ENCODE assay signal across 17 cellular contexts in genomic region chr5:179414459-179415215, GRCh38.
A peak's percentile ranks its signal among the peaks of the same experiment; 100 is the strongest.
DNase-seq lines count a peak whose midpoint lies in the region; ATAC-seq and TF ChIP-seq lines count a peak whose summit lies in the region.
"Had no signal": no experiment of that assay in that cellular context is flagged by ENCODE, and none has a peak within 500 bp of the region (broad histone marks: within the 10 kb centered on the region; RNA-seq: fewer than 3 reads in every experiment).

No MANE protein-coding gene starts in this region.

- H3K4me1 ChIP-seq in right atrium auricular region (no peaks in the 10 kb centered on the region), colonic mucosa (no peaks in the 10 kb centered on the region)
- H3K4me1 ChIP-seq: BE2C had no signal

- H3K27me3 ChIP-seq in right atrium auricular region: no peaks in the 10 kb centered on the region
- no peaks in the 10 kb centered on the region for H3K27me3 ChIP-seq in colonic mucosa

- no peak for TF ChIP-seq CTCF in right atrium auricular region (IDR thresholded peaks at IDR 0.05)
- TF ChIP-seq CTCF in colonic mucosa (IDR thresholded peaks at IDR 0.05): no peak
- TF ChIP-seq CTCF in osteocyte (IDR thresholded peaks at IDR 0.05): no peak

- H3K4me3 Mint-ChIP-seq in osteocyte (ENCODE audit: unreplicated experiment): no peak overlapping the region
- H3K4me3 Mint-ChIP-seq: CD8-positive, alpha-beta T cell had no signal

- H3K9ac ChIP-seq in colonic mucosa (ENCODE audit: low read depth in 2 of 2, low read length in 2 of 2): no peak overlapping the region

- intact Hi-C loops in Right ventricle myocardium superior (cut with DNase I): no loop called here
- intact Hi-C loops in colonic mucosa (cut with DNase I): no loop called here

- H3K27me3 Mint-ChIP-seq in osteocyte (ENCODE audit: unreplicated experiment): no peaks in the 10 kb centered on the region

- H3K36me3 ChIP-seq in right atrium auricular region (no peaks in the 10 kb centered on the region), colonic mucosa (no peaks in the 10 kb centered on the region)
- H3K36me3 ChIP-seq: BE2C had no signal

- H3K27ac Mint-ChIP-seq in osteocyte (ENCODE audit: unreplicated experiment): no peak overlapping the region
- H3K27ac Mint-ChIP-seq: CD8-positive, alpha-beta T cell had no signal

- H3K27ac ChIP-seq in right atrium auricular region (no peak overlapping the region), colonic mucosa (no peak overlapping the region)
- H3K27ac ChIP-seq: HL-60 had no signal

- H3K4me3 ChIP-seq in right atrium auricular region (no peak overlapping the region), colonic mucosa (no peak overlapping the region)

- DNase-seq in right atrium auricular region (ENCODE audit: low spot score) (peak; percentile 42), Right ventricle myocardium superior (no peak), colonic mucosa (peak; percentile 12), left lobe of liver (ENCODE audit: low spot score) (peak; percentile 39), osteocyte (ENCODE audit: extremely low spot score, unreplicated experiment) (peak; percentile 73), NCI-H2227 treated with DMSO at 0.1 percent for 48 hours (lab: John Stamatoyannopoulos, UW) (no peak), NCI-H2081 treated with DMSO at 0.1 percent for 48 hours (lab: John Stamatoyannopoulos, UW) (no peak)
- DNase-seq: BE2C; DMS79; NCI-H1105 treated with DMSO at 0.1 percent for 48 hours; NCI-H187; NCI-H69; NK-92 treated with Interleukin-12 subunit alpha and Interleukin-12 subunit beta, amount 100 ng/mL, for 24 hours had no signal

- no peaks in the 10 kb centered on the region for H3K36me3 Mint-ChIP-seq in osteocyte (ENCODE audit: unreplicated experiment)
- H3K36me3 Mint-ChIP-seq: CD8-positive, alpha-beta T cell had no signal

- peaks cover 7% of the 10 kb centered on the region for H3K9me3 Mint-ChIP-seq in osteocyte (ENCODE audit: unreplicated experiment)
- H3K9me3 Mint-ChIP-seq: CD8-positive, alpha-beta T cell had no signal

- H3K4me1 Mint-ChIP-seq in osteocyte (ENCODE audit: unreplicated experiment): no peaks in the 10 kb centered on the region

- ATAC-seq in Right ventricle myocardium superior (ENCODE audit: poor library complexity): no peak
- peak; percentile 14 for ATAC-seq in left lobe of liver
- no peak for ATAC-seq in GM19351 (IDR thresholded peaks at IDR 0.05; ENCODE audit: unreplicated experiment)
- ATAC-seq: CD8-positive, alpha-beta T cell; HCT116 had no signal

- H3K9me3 ChIP-seq in right atrium auricular region: no peaks in the 10 kb centered on the region
- no peaks in the 10 kb centered on the region for H3K9me3 ChIP-seq in colonic mucosa
- H3K9me3 ChIP-seq: BE2C had no signal

Comparison
In these comparisons a context has a peak if more than half of its experiments do, and no peak if none do; other contexts are left out.
1. DNase-seq: peak in right atrium auricular region (single experiment), colonic mucosa (single experiment), left lobe of liver (single experiment) and osteocyte (single experiment); none in Right ventricle myocardium superior (single experiment), NCI-H2227 treated with DMSO at 0.1 percent for 48 hours (single experiment) and NCI-H2081 treated with DMSO at 0.1 percent for 48 hours (single experiment).